1 cellular context compared by ENCODE assay signal in genomic region chr13:33696530-33696929, GRCh38.
TF ChIP-seq lines count a peak whose summit lies in the region.

No MANE protein-coding gene starts in this region.

TF ChIP-seq in endothelial cell of umbilical vein, 7 proteins besides CTCF, POLR2A, EP300 and RAD21 (continued from another document):
- TF ChIP-seq GATA2 (IDR thresholded peaks at IDR 0.05; ENCODE audit: insufficient read depth, insufficient read length, low read depth, low read length) (no peak), POLR2AphosphoS5 (IDR thresholded peaks at IDR 0.05; ENCODE audit: insufficient read depth, low read depth, low read length) (no peak), EZH2 (IDR thresholded peaks at IDR 0.05; ENCODE audit: borderline replicate concordance, low read depth, low read length, severe bottlenecking) (no peak)
